2 cellular contexts compared by ENCODE assay signal in genomic region chr11:116059909-116060308, GRCh38.
TF ChIP-seq lines count a peak whose summit lies in the region.

No MANE protein-coding gene starts in this region.

TF ChIP-seq in IMR-90, 13 proteins besides CTCF, POLR2A, EP300 and RAD21 (continued from another document):
- TF ChIP-seq ELK1 (IDR thresholded peaks at IDR 0.05; ENCODE audit: borderline replicate concordance, low read depth, low read length) (no peak), USF2 (IDR thresholded peaks at IDR 0.05; ENCODE audit: low read depth, low read length) (no peak), SMC3 (IDR thresholded peaks at IDR 0.05; ENCODE audit: low read depth, low read length) (no peak), MXI1 (IDR thresholded peaks at IDR 0.05; ENCODE audit: borderline replicate concordance, low read depth, low read length) (no peak), RCOR1 (IDR thresholded peaks at IDR 0.05; ENCODE audit: insufficient replicate concordance, low read length) (no peak), BHLHE40 (IDR thresholded peaks at IDR 0.05; ENCODE audit: low read depth, low read length) (no peak), NFE2L2 (IDR thresholded peaks at IDR 0.05; ENCODE audit: low read depth, low read length) (no peak), RFX5 (IDR thresholded peaks at IDR 0.05; ENCODE audit: low read depth, low read length) (no peak), FOS (IDR thresholded peaks at IDR 0.05; ENCODE audit: low read depth, low read length) (no peak), CHD1 (IDR thresholded peaks at IDR 0.05; ENCODE audit: low read depth, low read length) (no peak)

TF ChIP-seq in SK-N-SH, 30 proteins besides CTCF, POLR2A, EP300 and RAD21 (continued from another document):
- TF ChIP-seq SMC3 (IDR thresholded peaks at IDR 0.05; ENCODE audit: low read depth, low read length) (no peak), FOXM1 (IDR thresholded peaks at IDR 0.05; ENCODE audit: low read depth) (no peak), MXI1 (IDR thresholded peaks at IDR 0.05; ENCODE audit: low read depth, low read length) (no peak), CHD2 (IDR thresholded peaks at IDR 0.05; ENCODE audit: low read length, partially characterized antibody) (no peak), ZBTB33 (IDR thresholded peaks at IDR 0.05; ENCODE audit: borderline replicate concordance, low read depth) (no peak), FOXJ3 (CRISPR knock-in tag; IDR thresholded peaks at IDR 0.05) (no peak), TAF1 (IDR thresholded peaks at IDR 0.05; ENCODE audit: borderline replicate concordance, low read depth, low read length) (no peak), RCOR1 (IDR thresholded peaks at IDR 0.05; ENCODE audit: low read length) (no peak), SIN3A (IDR thresholded peaks at IDR 0.05; ENCODE audit: borderline replicate concordance, low read depth, low read length) (no peak), RFX5 (IDR thresholded peaks at IDR 0.05; ENCODE audit: low read length) (no peak), YY1 (IDR thresholded peaks at IDR 0.05; ENCODE audit: low read depth) (no peak), EZH2phosphoT487 (IDR thresholded peaks at IDR 0.05; ENCODE audit: borderline replicate concordance, low read depth) (no peak), MEF2A (IDR thresholded peaks at IDR 0.05; ENCODE audit: borderline replicate concordance, low read depth) (no peak)
